Comparison of ENCODE assay signal across 9 cellular contexts in the genomic region with DNA sequence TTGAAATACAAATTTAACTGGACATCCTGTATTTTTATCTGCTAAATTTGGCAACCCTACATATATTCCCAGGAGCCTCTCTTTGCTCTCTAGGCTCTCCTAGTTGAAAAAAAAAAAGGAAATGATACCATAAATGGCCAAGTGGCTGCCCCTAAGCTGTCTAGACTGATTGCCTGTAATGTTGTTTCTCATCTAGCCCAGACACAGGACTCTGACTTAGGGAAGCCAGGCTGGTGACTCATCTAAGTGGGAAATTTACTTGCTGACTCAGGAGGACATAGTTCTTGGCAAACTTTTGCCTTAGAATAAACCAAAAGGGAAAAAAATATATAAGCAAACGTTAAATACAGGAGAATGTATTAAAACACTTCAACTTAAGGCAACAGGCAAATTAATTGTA. TPM values are rescaled to one million over a fixed set of nuclear protein-coding genes. Genes with fewer than 3 reads are reported as not detected.
DNase-seq lines count a peak whose midpoint lies in the region; ATAC-seq, FAIRE-seq and TF ChIP-seq lines count a peak whose summit lies in the region.
"Had no signal": no experiment of that assay in that cellular context is flagged by ENCODE, and none has a peak within 500 bp of the region (broad histone marks: within the 10 kb centered on the region; RNA-seq: fewer than 3 reads in every experiment).

No MANE protein-coding gene starts in this region.

- H3K27me3 ChIP-seq in MG63 (no peaks in the 10 kb centered on the region), GM12878 (replicated peaks in 1 of 2; ENCODE audit: control insufficient read depth in 2 of 2, insufficient read depth in 2 of 2, low read length in 1 of 2) (no peaks in the 10 kb centered on the region), left lung (no peaks in the 10 kb centered on the region)
- H3K27me3 ChIP-seq: tibial nerve had no signal

- H3K27ac ChIP-seq in GM12878 (ENCODE audit: control insufficient read depth, insufficient read depth) (no peak overlapping the region), left lung (peak overlapping the region; percentile 25 to 62)

- SMC1A ChIA-PET in GM12878 (lab: Charles Lee; ENCODE audit: uncharacterized antibody, unreplicated experiment), result no interaction called here

- no TSS peak for BruUV-seq in GM12878 (replicated peaks; lab: Mats Ljungman, UMichigan)

- no peak overlapping the region for H2AFZ ChIP-seq in GM12878 (ENCODE audit: control insufficient read depth, low read depth, low read length)

- in situ Hi-C loops in ACHN (cut with HindIII; ENCODE audit: low pct_ligation_motif_present, low pct_unique_long_range_greater_than_20kb, low sequenced_read_pairs), result no loop called here
- in situ Hi-C loops in GM12878 (cut with MboI), result no loop called here

- intact Hi-C loops in GM12878 (cut with micrococcal nuclease; ENCODE audit: unreplicated experiment) (no loop called here), left lung (cut with DNase I) (no loop called here)

- WGBS in GM12878 (ENCODE audit: insufficient coverage, insufficient replicate concordance, low lambda C conversion rate, missing lambda C conversion rate), result 0% methylated on average over 1 of the region's 1 CpG

- H4K20me1 ChIP-seq in GM12878 (ENCODE audit: control insufficient read depth, insufficient read depth), result no peaks in the 10 kb centered on the region

- H3K9ac ChIP-seq in GM12878 (ENCODE audit: control insufficient read depth, insufficient read depth, low read length), result no peak overlapping the region

- H3K4me1 ChIP-seq in GM12878 (ENCODE audit: control insufficient read depth, insufficient read depth, low read length) (no peaks in the 10 kb centered on the region), left lung (peaks cover 5 to 21% of the 10 kb centered on the region in 2 donors)

- H3K79me2 ChIP-seq in GM12878 (ENCODE audit: control insufficient read depth, insufficient read depth, low read length), result no peaks in the 10 kb centered on the region

- POLR2A ChIA-PET in GM12878 (lab: Charles Lee), result interaction anchor here (0.6 kb wide), 1 partner anchor 81 kb away, joined by 4 read pairs; no protein-coding TSS in a partner anchor

- peak; percentile 99 for DNase-seq in ACHN
- DNase-seq in MG63, result peak; percentile 79
- DNase-seq in GM12878 (ENCODE audit: low read depth, low spot score), result no peak
- peak in 1 of 2 donors; percentile 43 for DNase-seq in left lung
- DNase-seq in T-helper 1 cell, result no peak
- no peak for DNase-seq in retina

- ATAC-seq in GM19351 (IDR thresholded peaks at IDR 0.05; ENCODE audit: unreplicated experiment) (peak; percentile 63), GM12878 (peak; percentile 78), left lung (peak; percentile 96), GM19395 (IDR thresholded peaks at IDR 0.05; ENCODE audit: unreplicated experiment) (no peak)

- no peak for TF ChIP-seq POLR2A in GM12878 (IDR thresholded peaks at IDR 0.05; ENCODE audit: low read depth, low read length)

- TF ChIP-seq EP300 in GM12878 (IDR thresholded peaks at IDR 0.05; ENCODE audit: borderline replicate concordance in 1 of 2, control insufficient read depth in 1 of 2, low read depth in 2 of 2, low read length in 2 of 2), result no peak

- H3K4me2 ChIP-seq in GM12878 (ENCODE audit: control insufficient read depth, insufficient read depth), result no peak overlapping the region

- no peak for TF ChIP-seq RAD21 in GM12878 (IDR thresholded peaks at IDR 0.05; ENCODE audit: insufficient read depth, low read depth, low read length)

- H3K4me3 ChIP-seq in MG63, result no peak overlapping the region
- H3K4me3 ChIP-seq in GM12878, result no peak overlapping the region
- H3K4me3 ChIP-seq in left lung, result no peak overlapping the region
- H3K4me3 ChIP-seq: tibial nerve had no signal

- no peaks in the 10 kb centered on the region for H3K36me3 ChIP-seq in MG63
- no peaks in the 10 kb centered on the region for H3K36me3 ChIP-seq in GM12878 (ENCODE audit: control insufficient read depth in 2 of 2, insufficient read depth in 2 of 2, low read length in 1 of 2)
- no peaks in the 10 kb centered on the region for H3K36me3 ChIP-seq in left lung
- H3K36me3 ChIP-seq: tibial nerve had no signal

- RAD21 ChIA-PET in GM12878 (lab: Charles Lee; ENCODE audit: unreplicated experiment), result no interaction called here

- CTCF ChIA-PET in GM12878 (lab: Yijun Ruan, JAX), result interaction anchor here (0.7 kb wide), 1 partner anchor 10 kb away, joined by 4 read pairs; no protein-coding TSS in a partner anchor

- FAIRE-seq in GM12878 (lab: Jason Lieb, UNC), result no peak

- H3K9me3 ChIP-seq in MG63, result no peaks in the 10 kb centered on the region
- H3K9me3 ChIP-seq in GM12878 (replicated peaks; ENCODE audit: control insufficient read depth, insufficient read depth, low read length), result no peaks in the 10 kb centered on the region
- no peaks in the 10 kb centered on the region for H3K9me3 ChIP-seq in left lung
- H3K9me3 ChIP-seq: tibial nerve had no signal

- TF ChIP-seq CTCF in GM12878 (IDR thresholded peaks at IDR 0.05 in 2 of 3, conservative IDR thresholded peaks at IDR 0.05 in 1 of 3; ENCODE audit: control insufficient read depth in 2 of 3, extremely low read depth in 1 of 3, insufficient read depth in 1 of 3, low read depth in 3 of 3, low read length in 3 of 3) (no peak), left lung (IDR thresholded peaks at IDR 0.05) (no peak)

TF ChIP-seq in GM12878, 131 proteins besides CTCF, POLR2A, EP300 and RAD21:
- TF ChIP-seq SMARCA5 (IDR thresholded peaks at IDR 0.05) (no peak), SRF (IDR thresholded peaks at IDR 0.05; ENCODE audit: low read depth in 2 of 2, low read length in 2 of 2) (peak; percentile 57 to 89; a peak in 3 of 4 replicates)

RNA-seq across cellular contexts. Expression of a gene that starts 14.6 kb away (rescaled TPM):
- total RNA-seq in MG63 (2014; rRNA removed; shearing (Covaris generic); ENCODE audit: low replicate concordance), result 41.3 and 50.8 TPM in 2 replicates
- 55.8 and 61.0 TPM in 2 replicates for total RNA-seq in GM12878 (2013; cell fraction: nucleolus; rRNA removed)
- total RNA-seq in GM12878 (2014; rRNA removed) (9.3 and 11.7 TPM in 2 replicates), GM12878 (2014; rRNA removed; fragmentation: Illumina TruSeq; extraction: Trizol) (8.9 and 11.1 TPM in 2 replicates), GM12878 (2021) (6.8 and 10.1 TPM in 2 replicates), left lung (100 to 1,000 TPM in 1 of 2 donors, 10 to 100 TPM in 1; 90.0 to 175 TPM)
- 2.2 TPM for polyA plus RNA-seq in GM12878 (2011; ENCODE audit: low read depth)
- polyA plus RNA-seq in GM12878 (2011; rRNA removed) (10.8 and 14.3 TPM in 2 replicates), GM12878 (2014; fragmentation: Illumina TruSeq; extraction: Trizol) (6.6 and 7.5 TPM in 2 replicates), GM12878 (2014; fragmentation: Nextera tagmentation; extraction: Ambion mirVana) (1 to 10 TPM; 2.1 to 2.2 TPM), GM12878 (2014; rRNA removed) (4.6 and 4.9 TPM in 2 replicates), GM12878 (2016; fragmentation: Nextera tagmentation; extraction: Ambion mirVana) (1 to 10 TPM; 5.0 to 5.5 TPM)
- 3.6 and 5.6 TPM in 2 replicates for polyA plus RNA-seq in GM12878 (2011; cell fraction: cytosol; rRNA removed)
- polyA plus RNA-seq in GM12878 (2011; cell fraction: nucleus; rRNA removed), result 23.3 and 27.3 TPM in 2 replicates
- polyA plus RNA-seq in GM12878 (2012), result 4.3 and 5.5 TPM in 2 replicates
- polyA minus RNA-seq in GM12878 (2011; rRNA and poly(A)+ RNA removed), result 12.9 and 19.6 TPM in 2 replicates
- polyA minus RNA-seq in GM12878 (2011; cell fraction: cytosol; rRNA and poly(A)+ RNA removed), result 6.5 and 8.8 TPM in 2 replicates
- polyA minus RNA-seq in GM12878 (2011; cell fraction: nucleus; rRNA and poly(A)+ RNA removed), result 14.9 and 24.8 TPM in 2 replicates

Comparison
In these comparisons a context has a peak if more than half of its experiments do, and no peak if none do; other contexts are left out.
1. DNase-seq: peak in ACHN (single experiment) and MG63 (single experiment); none in GM12878 (single experiment), T-helper 1 cell (0 of 5) and retina (single experiment).